In genomic region chr5:40401965-40402364, GRCh38 we compare ENCODE assay signal across 11 cellular contexts.
DNase-seq lines count a peak whose midpoint lies in the region; ATAC-seq and TF ChIP-seq lines count a peak whose summit lies in the region.
"Had no signal": no experiment of that assay in that cellular context is flagged by ENCODE, and none has a peak within 500 bp of the region (broad histone marks: within the 10 kb centered on the region; RNA-seq: fewer than 3 reads in every experiment).

No MANE protein-coding gene starts in this region.

- BruUV-seq in PC-9 (replicated peaks; lab: Mats Ljungman, UMichigan): no TSS peak

- no peak overlapping the region for H3K4me3 ChIP-seq in PC-9
- H3K4me3 ChIP-seq: lung, Peyer's patch had no signal

- POLR2A ChIA-PET in PC-9 (lab: Charles Lee; ENCODE audit: unreplicated experiment): interaction anchor here (0.6 kb wide), 2 partner anchors 36 to 797 kb away, joined by 4 read pairs; no protein-coding TSS in a partner anchor

- peaks cover 7% of the 10 kb centered on the region for H3K36me3 Mint-ChIP-seq in activated naive CD4-positive, alpha-beta T cell treated with anti-CD3 and anti-CD28 coated beads, Interleukin-2, amount 50 U/mL, for 24 hours
- H3K36me3 Mint-ChIP-seq in osteocyte (ENCODE audit: unreplicated experiment): no peaks in the 10 kb centered on the region
- peaks cover 11% of the 10 kb centered on the region for H3K36me3 Mint-ChIP-seq in effector memory CD8-positive, alpha-beta T cell (ENCODE audit: insufficient read depth)

- no peak for TF ChIP-seq CTCF in PC-9 (conservative IDR thresholded peaks at IDR 0.05)
- no peak for TF ChIP-seq CTCF in osteocyte (IDR thresholded peaks at IDR 0.05)

- no peaks in the 10 kb centered on the region for H3K79me2 ChIP-seq in PC-9 (ENCODE audit: low read depth)

- H3K9me2 ChIP-seq in PC-9 (ENCODE audit: insufficient read depth): no peaks in the 10 kb centered on the region

- no peaks in the 10 kb centered on the region for H3K36me3 ChIP-seq in PC-9 (ENCODE audit: low read depth)
- H3K36me3 ChIP-seq: Peyer's patch had no signal

- H3K9me3 ChIP-seq in PC-9 (ENCODE audit: insufficient read depth, low read depth): peaks cover 46% of the 10 kb centered on the region
- H3K9me3 ChIP-seq: Peyer's patch had no signal

- peaks cover 47% of the 10 kb centered on the region for H3K4me1 ChIP-seq in PC-9 (replicated peaks; ENCODE audit: insufficient read depth)

- peak overlapping the region; percentile 53 for H3K4me3 Mint-ChIP-seq in activated naive CD4-positive, alpha-beta T cell treated with anti-CD3 and anti-CD28 coated beads, Interleukin-2, amount 50 U/mL, for 24 hours
- no peak overlapping the region for H3K4me3 Mint-ChIP-seq in osteocyte (ENCODE audit: unreplicated experiment)
- H3K4me3 Mint-ChIP-seq in effector memory CD8-positive, alpha-beta T cell: no peak overlapping the region

- no peaks in the 10 kb centered on the region for H3K27me3 ChIP-seq in PC-9 (ENCODE audit: insufficient read depth, low read depth)
- H3K27me3 ChIP-seq: Peyer's patch had no signal

- CTCF ChIA-PET in PC-9 (lab: Charles Lee): interaction anchor here (0.7 kb wide), 1 partner anchor 17 kb away, joined by 3 read pairs; no protein-coding TSS in a partner anchor

- DNase-seq in ELF-1 (ENCODE audit: low read depth, low spot score) (peak; percentile 7), PC-9 (peak; percentile 67 to 89), osteocyte (ENCODE audit: extremely low spot score, unreplicated experiment) (no peak), head of caudate nucleus (no peak), left colon (no peak), DMS 273 (lab: John Stamatoyannopoulos, UW; ENCODE audit: unreplicated experiment) (no peak)
- no peak for DNase-seq in effector memory CD8-positive, alpha-beta T cell
- DNase-seq: NCI-H1092, Peyer's patch had no signal

- intact Hi-C loops in PC-9 (cut with micrococcal nuclease; ENCODE audit: unreplicated experiment) (loop anchor here (1.0 to 5.0 kb wide), 4 partner anchors 17 to 275 kb away; partner anchors contain the start of gene PTGER4), head of caudate nucleus (cut with DNase I) (no loop called here), left colon (cut with DNase I, micrococcal nuclease) (no loop called here)

- peak overlapping the region; percentile 96 for H3K27ac Mint-ChIP-seq in activated naive CD4-positive, alpha-beta T cell treated with anti-CD3 and anti-CD28 coated beads, Interleukin-2, amount 50 U/mL, for 24 hours
- peak overlapping the region; percentile 73 for H3K27ac Mint-ChIP-seq in osteocyte (ENCODE audit: unreplicated experiment)
- peak overlapping the region in 1 of 2 donors; percentile 7 for H3K27ac Mint-ChIP-seq in effector memory CD8-positive, alpha-beta T cell

- no peak for ATAC-seq in left colon
- ATAC-seq in effector memory CD8-positive, alpha-beta T cell (replicated peaks): no peak

- peaks cover 13% of the 10 kb centered on the region for H3F3A ChIP-seq in PC-9 (ENCODE audit: insufficient read depth, low read depth)

- peaks cover 10% of the 10 kb centered on the region for H3K9me3 Mint-ChIP-seq in activated naive CD4-positive, alpha-beta T cell treated with anti-CD3 and anti-CD28 coated beads, Interleukin-2, amount 50 U/mL, for 24 hours
- H3K9me3 Mint-ChIP-seq in osteocyte (ENCODE audit: unreplicated experiment): no peaks in the 10 kb centered on the region
- peaks cover 0 to 7% of the 10 kb centered on the region in 2 donors for H3K9me3 Mint-ChIP-seq in effector memory CD8-positive, alpha-beta T cell

- H4K20me1 ChIP-seq in PC-9 (ENCODE audit: insufficient read depth): no peaks in the 10 kb centered on the region

- H3K4me2 ChIP-seq in PC-9: peak overlapping the region; percentile 60

- H3K27ac ChIP-seq in PC-9: peak overlapping the region; percentile 65

- H3K4me1 Mint-ChIP-seq in activated naive CD4-positive, alpha-beta T cell treated with anti-CD3 and anti-CD28 coated beads, Interleukin-2, amount 50 U/mL, for 24 hours: peaks cover 85% of the 10 kb centered on the region
- peaks cover 39% of the 10 kb centered on the region for H3K4me1 Mint-ChIP-seq in osteocyte (ENCODE audit: unreplicated experiment)
- H3K4me1 Mint-ChIP-seq in effector memory CD8-positive, alpha-beta T cell (ENCODE audit: low read depth in 2 of 2): peaks cover 37 to 43% of the 10 kb centered on the region in 2 donors

- 0 out of 2 replicates have a peak overlapping the region, but pooled peaks have one; percentile 15 for H2AFZ ChIP-seq in PC-9

- H3K27me3 Mint-ChIP-seq in activated naive CD4-positive, alpha-beta T cell treated with anti-CD3 and anti-CD28 coated beads, Interleukin-2, amount 50 U/mL, for 24 hours: no peaks in the 10 kb centered on the region
- no peaks in the 10 kb centered on the region for H3K27me3 Mint-ChIP-seq in osteocyte (ENCODE audit: unreplicated experiment)
- H3K27me3 Mint-ChIP-seq in effector memory CD8-positive, alpha-beta T cell: no peaks in the 10 kb centered on the region

Comparison
In these comparisons a context has a peak if more than half of its experiments do, and no peak if none do; other contexts are left out.
1. DNase-seq: peak in ELF-1 (single experiment) and PC-9 (2 of 2); none in osteocyte (single experiment), head of caudate nucleus (0 of 42), left colon (0 of 2), effector memory CD8-positive, alpha-beta T cell (0 of 3) and DMS 273 (single experiment).